Comparison of ENCODE assay signal across 9 cellular contexts in genomic region chr11:11966826-11967668, GRCh38. TPM values are rescaled to one million over a fixed set of nuclear protein-coding genes. Genes with fewer than 3 reads are reported as not detected.
DNase-seq lines count a peak whose midpoint lies in the region; ATAC-seq and TF ChIP-seq lines count a peak whose summit lies in the region.
"Had no signal": no experiment of that assay in that cellular context is flagged by ENCODE, and none has a peak within 500 bp of the region (broad histone marks: within the 10 kb centered on the region; RNA-seq: fewer than 3 reads in every experiment).

No MANE protein-coding gene starts in this region.

- no peak overlapping the region for H3K4me3 ChIP-seq in fibroblast of mammary gland (ENCODE audit: control insufficient read depth, low read depth, low read length)
- no peak overlapping the region for H3K4me3 ChIP-seq in tibial nerve

- peak; percentile 52 for DNase-seq in CD1c-positive myeloid dendritic cell (ENCODE audit: extremely low spot score)
- peak; percentile 21 for DNase-seq in NCI-H748 treated with DMSO at 0.1 percent for 48 hours (lab: John Stamatoyannopoulos, UW)
- DNase-seq in activated CD8-positive, alpha-beta memory T cell treated with anti-CD3 and anti-CD28 coated beads, Interleukin-2, amount 50 U/mL, for 48 hours, result peak; percentile 85
- peak; percentile 37 for DNase-seq in fibroblast of mammary gland (ENCODE audit: low read depth)
- DNase-seq in occipital lobe (lab: John Stamatoyannopoulos, UW), result peak; percentile 50
- DNase-seq in tibial nerve (ENCODE audit: low spot score in 2 of 2), result peak; percentile 61 to 70

- peak; percentile 69 for TF ChIP-seq CTCF in fibroblast of mammary gland (conservative IDR thresholded peaks at IDR 0.05; ENCODE audit: control insufficient read depth, insufficient read depth, low read depth, low read length)
- peak; percentile 64 to 74 (median 67) for TF ChIP-seq CTCF in tibial nerve (IDR thresholded peaks at IDR 0.05)

- no peaks in the 10 kb centered on the region for H3K9me3 ChIP-seq in tibial nerve

- no peak for TF ChIP-seq EP300 in tibial nerve (IDR thresholded peaks at IDR 0.05)

- ATAC-seq in GM19023 (IDR thresholded peaks at IDR 0.05; ENCODE audit: unreplicated experiment) (peak; percentile 95), HG03139 (IDR thresholded peaks at IDR 0.05; ENCODE audit: unreplicated experiment) (peak; percentile 91)

- 75 to 80% methylated on average over 12 to 14 of the region's 15 CpGs for WGBS in tibial nerve, 2 donors

- peak overlapping the region in 2 of 4 donors; percentile 40 to 85 for H3K27ac ChIP-seq in tibial nerve

- TF ChIP-seq POLR2A in tibial nerve (IDR thresholded peaks at IDR 0.05), result no peak

- H3K4me1 ChIP-seq in tibial nerve, result peaks cover 0 to 59% (median 22%) of the 10 kb centered on the region in 4 donors

- H3K27me3 ChIP-seq in tibial nerve, result no peaks in the 10 kb centered on the region

- H3K36me3 ChIP-seq in tibial nerve, result peaks cover 0 to 52% (median 0%) of the 10 kb centered on the region in 3 donors

RNA-seq across cellular contexts. Expression of gene DKK3, which starts 41.4 kb away (rescaled TPM):
- total RNA-seq in occipital lobe, result 185 TPM
- 100 to 1,000 TPM; 192 to 446 (median 254) TPM for total RNA-seq in tibial nerve
- total RNA-seq: T-helper 2 cell treated with Interferon-gamma antibody and Interleukin-4, amounts not matched to agents 100 ng/mL and 5 ng/mL, for 36 hours had no signal

Comparison
In these comparisons a context has a peak if more than half of its experiments do, and no peak if none do; other contexts are left out.
1. DNase-seq: peak in every context shown above with its lines; median percentile 85 in activated CD8-positive, alpha-beta memory T cell treated with anti-CD3 and anti-CD28 coated beads, Interleukin-2, amount 50 U/mL, for 48 hours; 66 in tibial nerve; 52 in CD1c-positive myeloid dendritic cell; 50 in occipital lobe; 37 in fibroblast of mammary gland; 21 in NCI-H748 treated with DMSO at 0.1 percent for 48 hours.